Comparison of ENCODE assay signal across 8 cellular contexts in the genomic region with DNA sequence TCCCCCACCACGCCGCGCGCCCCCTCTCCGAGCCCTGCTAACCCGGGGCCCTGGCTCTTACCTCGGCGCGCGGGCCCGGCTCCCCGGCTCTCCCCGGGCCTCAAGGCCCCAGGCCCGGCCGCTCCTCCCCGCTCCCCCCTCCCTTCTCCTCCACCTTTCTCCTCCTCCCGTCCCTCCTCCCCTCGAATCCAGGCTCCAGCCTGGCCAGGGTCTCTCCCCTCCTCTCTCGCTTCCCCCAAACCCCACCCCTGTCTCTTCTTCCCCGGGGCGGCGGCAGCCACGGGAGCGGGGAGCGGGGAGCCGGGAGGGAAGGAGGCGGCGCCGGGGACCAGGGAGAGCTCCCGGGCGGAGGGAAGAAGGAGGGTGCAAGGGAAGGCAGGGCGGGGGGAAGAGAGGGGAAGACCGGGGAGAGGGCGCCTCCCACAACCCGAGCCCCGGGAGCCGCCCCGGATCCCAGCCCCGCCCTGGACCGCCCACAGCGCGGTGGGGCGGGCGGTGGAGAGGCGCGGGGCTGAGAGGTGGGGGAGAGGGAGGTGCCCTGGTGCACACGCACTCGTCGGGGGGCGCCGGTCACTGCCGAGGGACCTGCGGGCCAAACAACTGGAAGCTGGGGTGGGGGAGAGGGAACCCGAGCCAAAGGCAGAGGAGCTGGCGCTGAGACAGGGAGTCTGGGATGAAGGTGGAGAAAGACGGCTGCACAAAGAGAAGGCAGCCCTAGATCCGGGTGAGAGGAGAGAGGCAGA. TPM values are rescaled to one million over a fixed set of nuclear protein-coding genes. Genes with fewer than 3 reads are reported as not detected.
DNase-seq lines count a peak whose midpoint lies in the region; ATAC-seq and TF ChIP-seq lines count a peak whose summit lies in the region.

A gene (minus strand): TSS at position 395 of the 743 bp plus-strand sequence. CDS start 798 bp downstream, outside the sequence.

- H3K36me3 Mint-ChIP-seq in CD4-positive, CD25-positive, alpha-beta regulatory T cell, result no peaks in the 10 kb centered on the region
- no peaks in the 10 kb centered on the region for H3K36me3 Mint-ChIP-seq in natural killer cell treated with Interleukin-12 subunit alpha and Interleukin-12 subunit beta and Interleukin-15 and Interleukin-18, amount 100 ng/mL, for 72 hours

- peaks cover 46% of the 10 kb centered on the region for H3K4me1 ChIP-seq in CD4-positive, CD25-positive, alpha-beta regulatory T cell (ENCODE audit: control insufficient read depth, insufficient read depth, low read length, poor library complexity, severe bottlenecking)
- peaks cover 3% of the 10 kb centered on the region for H3K4me1 ChIP-seq in RWPE2 (ENCODE audit: insufficient read depth, poor library complexity, severe bottlenecking)
- peaks cover 33% of the 10 kb centered on the region for H3K4me1 ChIP-seq in stomach smooth muscle (ENCODE audit: control insufficient read depth, insufficient read depth, low read length)

- TF ChIP-seq CTCF in RWPE2 (IDR thresholded peaks at IDR 0.05; ENCODE audit: poor library complexity, severe bottlenecking) (no peak), fibroblast of pulmonary artery (IDR thresholded peaks at IDR 0.05; ENCODE audit: low read length, missing control alignments) (no peak)

- peak within 1 kb of the TSS; percentile 72 to 77 for H3K9ac ChIP-seq in stomach smooth muscle (ENCODE audit: low read length in 2 of 2)

- peaks cover 21 to 59% (median 38%) of the 10 kb centered on the region in 4 donors for H3K4me1 Mint-ChIP-seq in CD4-positive, CD25-positive, alpha-beta regulatory T cell
- H3K4me1 Mint-ChIP-seq in natural killer cell treated with Interleukin-12 subunit alpha and Interleukin-12 subunit beta and Interleukin-15 and Interleukin-18, amount 100 ng/mL, for 72 hours (ENCODE audit: low read depth in 2 of 2), result peaks cover 25 to 38% of the 10 kb centered on the region in 2 donors

- DNase-seq in CD4-positive, CD25-positive, alpha-beta regulatory T cell, result peak; percentile 64 to 80 (median 75)
- DNase-seq in LHCN-M2 (ENCODE audit: low read depth) (peak; percentile 84), RWPE2 (ENCODE audit: low spot score) (peak; percentile 89), fibroblast of pulmonary artery (ENCODE audit: low read depth) (peak; percentile 85)
- DNase-seq in activated effector memory CD4-positive, alpha-beta T cell treated with anti-CD3 and anti-CD28 coated beads, Interleukin-2, amount 50 U/mL, for 16 hours, result peak; percentile 90
- peak; percentile 77 for DNase-seq in natural killer cell treated with Interleukin-12 subunit alpha and Interleukin-12 subunit beta and Interleukin-15 and Interleukin-18, amount 100 ng/mL, for 72 hours (ENCODE audit: low spot score)

- peak within 1 kb of the TSS; percentile 67 for H3K27ac ChIP-seq in CD4-positive, CD25-positive, alpha-beta regulatory T cell (ENCODE audit: insufficient read depth, low read length, poor library complexity, severe bottlenecking)
- H3K27ac ChIP-seq in RWPE2 (ENCODE audit: poor library complexity, severe bottlenecking) (peak within 1 kb of the TSS; percentile 41), stomach smooth muscle (ENCODE audit: low read length) (peak within 1 kb of the TSS; percentile 64)

- no peaks in the 10 kb centered on the region for H3K9me3 ChIP-seq in CD4-positive, CD25-positive, alpha-beta regulatory T cell (ENCODE audit: control insufficient read depth in 2 of 2, low read length in 2 of 2)
- no peaks in the 10 kb centered on the region for H3K9me3 ChIP-seq in RWPE2 (ENCODE audit: severe bottlenecking)
- H3K9me3 ChIP-seq in stomach smooth muscle (ENCODE audit: control insufficient read depth in 2 of 2, low read length in 2 of 2), result no peaks in the 10 kb centered on the region

- peaks cover 16% of the 10 kb centered on the region for H3K27me3 Mint-ChIP-seq in CD4-positive, CD25-positive, alpha-beta regulatory T cell
- H3K27me3 Mint-ChIP-seq in natural killer cell treated with Interleukin-12 subunit alpha and Interleukin-12 subunit beta and Interleukin-15 and Interleukin-18, amount 100 ng/mL, for 72 hours, result peaks cover 40 to 42% of the 10 kb centered on the region in 2 donors

- H3K4me3 ChIP-seq in CD4-positive, CD25-positive, alpha-beta regulatory T cell (ENCODE audit: low read depth, low read length), result peak within 1 kb of the TSS; percentile 67
- H3K4me3 ChIP-seq in RWPE2 (ENCODE audit: severe bottlenecking), result peak within 1 kb of the TSS; percentile 44
- H3K4me3 ChIP-seq in fibroblast of pulmonary artery (replicated peaks; ENCODE audit: low read depth, low read length), result peak within 1 kb of the TSS; percentile 67
- peak within 1 kb of the TSS; percentile 57 to 87 for H3K4me3 ChIP-seq in stomach smooth muscle (ENCODE audit: low read length in 2 of 2)

- no peaks in the 10 kb centered on the region for H3K27me3 ChIP-seq in CD4-positive, CD25-positive, alpha-beta regulatory T cell (ENCODE audit: control insufficient read depth, insufficient read depth, low read length)
- H3K27me3 ChIP-seq in RWPE2 (ENCODE audit: insufficient read depth, poor library complexity, severe bottlenecking), result no peaks in the 10 kb centered on the region
- no peaks in the 10 kb centered on the region for H3K27me3 ChIP-seq in stomach smooth muscle (ENCODE audit: control insufficient read depth in 1 of 2, insufficient read depth in 2 of 2, low read length in 2 of 2)

- ATAC-seq in CD4-positive, CD25-positive, alpha-beta regulatory T cell (ENCODE audit: low read depth in 2 of 2), result peak; percentile 75 to 80
- ATAC-seq in GM21447 (IDR thresholded peaks at IDR 0.05; ENCODE audit: unreplicated experiment), result peak; percentile 68
- ATAC-seq in RWPE2 (ENCODE audit: low read depth), result peak; percentile 83
- ATAC-seq in natural killer cell treated with Interleukin-12 subunit alpha and Interleukin-12 subunit beta and Interleukin-15 and Interleukin-18, amount 100 ng/mL, for 72 hours, result peak; percentile 87 to 91

- H3K27ac Mint-ChIP-seq in CD4-positive, CD25-positive, alpha-beta regulatory T cell, result peak within 1 kb of the TSS; percentile 78 to 95 (median 89)
- peak within 1 kb of the TSS; percentile 10 to 24 for H3K27ac Mint-ChIP-seq in natural killer cell treated with Interleukin-12 subunit alpha and Interleukin-12 subunit beta and Interleukin-15 and Interleukin-18, amount 100 ng/mL, for 72 hours

- no peaks in the 10 kb centered on the region for H3K36me3 ChIP-seq in CD4-positive, CD25-positive, alpha-beta regulatory T cell (ENCODE audit: control insufficient read depth, insufficient read depth, low read length)
- H3K36me3 ChIP-seq in RWPE2 (ENCODE audit: low read depth) (no peaks in the 10 kb centered on the region), stomach smooth muscle (ENCODE audit: control insufficient read depth in 2 of 2, insufficient read depth in 2 of 2, low read length in 2 of 2) (no peaks in the 10 kb centered on the region)

- no peaks in the 10 kb centered on the region for H3K9me3 Mint-ChIP-seq in CD4-positive, CD25-positive, alpha-beta regulatory T cell
- no peaks in the 10 kb centered on the region for H3K9me3 Mint-ChIP-seq in natural killer cell treated with Interleukin-12 subunit alpha and Interleukin-12 subunit beta and Interleukin-15 and Interleukin-18, amount 100 ng/mL, for 72 hours

- peak within 1 kb of the TSS; percentile 87 to 97 (median 90) for H3K4me3 Mint-ChIP-seq in CD4-positive, CD25-positive, alpha-beta regulatory T cell
- H3K4me3 Mint-ChIP-seq in natural killer cell treated with Interleukin-12 subunit alpha and Interleukin-12 subunit beta and Interleukin-15 and Interleukin-18, amount 100 ng/mL, for 72 hours, result peak within 1 kb of the TSS; percentile 92

RNA-seq across cellular contexts. Expression of the gene that starts here (rescaled TPM):
- 56.3 TPM for total RNA-seq in CD4-positive, CD25-positive, alpha-beta regulatory T cell
- polyA plus RNA-seq in CD4-positive, CD25-positive, alpha-beta regulatory T cell, result 1 to 10 TPM in 3 of 4 donors, under 1 TPM in 1; 0.60 to 1.8 (median 1.5) TPM
- total RNA-seq in LHCN-M2 (2014; rRNA removed), result 6.3 and 8.2 TPM in 2 replicates
- polyA plus RNA-seq in LHCN-M2 (2012), result 6.0 TPM
- 10 to 100 TPM in 1 of 2 donors, 1 to 10 TPM in 1; 3.0 to 15.2 TPM for total RNA-seq in natural killer cell treated with Interleukin-12 subunit alpha and Interleukin-12 subunit beta and Interleukin-15 and Interleukin-18, amount 100 ng/mL, for 72 hours

Comparison
In these comparisons a context has a peak if more than half of its experiments do, and no peak if none do; other contexts are left out.
1. Peak in every context shown above with its lines: DNase-seq, ATAC-seq, H3K4me3 ChIP-seq and H3K27ac ChIP-seq.